24 cellular contexts compared by ENCODE assay signal in the genomic region with DNA sequence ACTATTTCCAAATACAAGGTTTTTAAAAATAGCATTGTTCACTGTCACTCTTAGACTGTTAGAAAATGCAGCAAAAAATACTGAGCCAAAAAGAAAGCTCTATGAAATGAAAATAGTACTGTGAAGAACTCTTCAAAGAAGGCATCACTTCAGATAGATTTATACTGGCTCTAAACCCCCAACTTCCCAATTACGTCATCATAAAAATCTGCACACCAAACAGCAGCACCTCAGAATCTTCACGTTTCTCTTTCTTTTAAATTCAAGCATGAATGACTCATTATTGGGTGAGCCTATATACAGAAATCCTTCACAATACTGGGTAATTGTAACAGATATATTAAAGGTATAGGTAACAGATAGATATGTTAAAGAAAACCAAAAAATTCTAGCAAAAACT.
DNase-seq lines count a peak whose midpoint lies in the region; ATAC-seq, FAIRE-seq and TF ChIP-seq lines count a peak whose summit lies in the region.
"Had no signal": no experiment of that assay in that cellular context is flagged by ENCODE, and none has a peak within 500 bp of the region (broad histone marks: within the 10 kb centered on the region; RNA-seq: fewer than 3 reads in every experiment).

No MANE protein-coding gene starts in this region.

- RAD21 ChIA-PET in GM12878 (lab: Charles Lee; ENCODE audit: unreplicated experiment) = no interaction called here

- H3K27ac ChIP-seq in HEK293 (ENCODE audit: extremely low read depth, low read depth, low read length) = no peak overlapping the region
- no peak overlapping the region for H3K27ac ChIP-seq in GM12878 (ENCODE audit: control insufficient read depth, insufficient read depth)
- no peak overlapping the region for H3K27ac ChIP-seq in MM.1S (ENCODE audit: low read length)
- H3K27ac ChIP-seq: BLaER1 had no signal

- ATAC-seq in GM12878 = no peak
- ATAC-seq in HG03460 (IDR thresholded peaks at IDR 0.05; ENCODE audit: unreplicated experiment) = no peak
- no peak for ATAC-seq in GM21423 (IDR thresholded peaks at IDR 0.05; ENCODE audit: unreplicated experiment)
- ATAC-seq: CD8-positive, alpha-beta T cell had no signal

- in situ Hi-C loops in GM12878 (cut with MboI) = no loop called here

- no peaks in the 10 kb centered on the region for H3K27me3 ChIP-seq in GM12878 (replicated peaks in 1 of 2; ENCODE audit: control insufficient read depth in 2 of 2, insufficient read depth in 2 of 2, low read length in 1 of 2)
- no peaks in the 10 kb centered on the region for H3K27me3 ChIP-seq in bronchial epithelial cell (ENCODE audit: control insufficient read depth, insufficient read depth, low read length)
- H3K27me3 ChIP-seq in MM.1S (replicated peaks; ENCODE audit: insufficient read depth, low read length) = no peaks in the 10 kb centered on the region
- H3K27me3 ChIP-seq: BE2C, BLaER1 had no signal

- H3K4me1 ChIP-seq in HEK293 (ENCODE audit: control insufficient read depth, insufficient read depth, low read length) (no peaks in the 10 kb centered on the region), GM12878 (ENCODE audit: control insufficient read depth, insufficient read depth, low read length) (no peaks in the 10 kb centered on the region), MM.1S (ENCODE audit: low read length) (no peaks in the 10 kb centered on the region)
- H3K4me1 ChIP-seq: BE2C, BLaER1 had no signal

- no peaks in the 10 kb centered on the region for H3F3A ChIP-seq in MM.1S (ENCODE audit: insufficient read depth, low read length)

- H3K9ac ChIP-seq in GM12878 (ENCODE audit: control insufficient read depth, insufficient read depth, low read length) (no peak overlapping the region), MM.1S (ENCODE audit: low read length) (no peak overlapping the region)
- H3K9ac ChIP-seq: BLaER1 had no signal

- no peak for TF ChIP-seq POLR2A in GM12878 (IDR thresholded peaks at IDR 0.05; ENCODE audit: low read depth, low read length)

- SMC1A ChIA-PET in GM12878 (lab: Charles Lee; ENCODE audit: uncharacterized antibody, unreplicated experiment) = no interaction called here

- CTCF ChIA-PET in HEK293 (lab: Yijun Ruan, JAX) = no interaction called here
- CTCF ChIA-PET in GM12878 (lab: Yijun Ruan, JAX) = no interaction called here

- POLR2A ChIA-PET in HEK293 (lab: Yijun Ruan, JAX) = no interaction called here
- POLR2A ChIA-PET in GM12878 (lab: Charles Lee) = no interaction called here

- 26% methylated on average over 2 of the region's 2 CpGs for WGBS in GM12878 (ENCODE audit: insufficient coverage, insufficient replicate concordance, low lambda C conversion rate, missing lambda C conversion rate)

- H3K9me2 ChIP-seq in MM.1S (replicated peaks; ENCODE audit: insufficient read depth, low read length) = no peaks in the 10 kb centered on the region

- intact Hi-C loops in GM12878 (cut with micrococcal nuclease; ENCODE audit: unreplicated experiment) = no loop called here

- H3K4me2 ChIP-seq in GM12878 (ENCODE audit: control insufficient read depth, insufficient read depth) (no peak overlapping the region), MM.1S (ENCODE audit: low read depth, low read length) (no peak overlapping the region)
- H3K4me2 ChIP-seq: BLaER1 had no signal

- H3K4me3 ChIP-seq in HEK293 (ENCODE audit: low read depth, low read length) = no peak overlapping the region
- H3K4me3 ChIP-seq in GM12878 = no peak overlapping the region
- H3K4me3 ChIP-seq in bronchial epithelial cell (ENCODE audit: low read depth, low read length) = no peak overlapping the region
- no peak overlapping the region for H3K4me3 ChIP-seq in MM.1S (ENCODE audit: low read length)
- H3K4me3 ChIP-seq: BLaER1 had no signal

- TF ChIP-seq EP300 in GM12878 (IDR thresholded peaks at IDR 0.05; ENCODE audit: borderline replicate concordance in 1 of 2, control insufficient read depth in 1 of 2, low read depth in 2 of 2, low read length in 2 of 2) = no peak

- H3K79me2 ChIP-seq in GM12878 (ENCODE audit: control insufficient read depth, insufficient read depth, low read length) = no peaks in the 10 kb centered on the region
- no peaks in the 10 kb centered on the region for H3K79me2 ChIP-seq in MM.1S (ENCODE audit: low read length)

- FAIRE-seq in GM12878 (lab: Jason Lieb, UNC) (no peak), bronchial epithelial cell (lab: Jason Lieb, UNC) (no peak)
- FAIRE-seq: A204.1, D721Med, G401.6, GM12892, GM18507 had no signal

- H4K20me1 ChIP-seq in GM12878 (ENCODE audit: control insufficient read depth, insufficient read depth) (no peaks in the 10 kb centered on the region), MM.1S (ENCODE audit: insufficient read depth, low read length) (no peaks in the 10 kb centered on the region)
- H4K20me1 ChIP-seq: BLaER1 had no signal

- BruUV-seq in GM12878 (replicated peaks; lab: Mats Ljungman, UMichigan) = no TSS peak

- H3K36me3 ChIP-seq in HEK293 (ENCODE audit: control insufficient read depth in 2 of 2, insufficient read depth in 1 of 2, low read length in 2 of 2) (no peaks in the 10 kb centered on the region), GM12878 (ENCODE audit: control insufficient read depth in 2 of 2, insufficient read depth in 2 of 2, low read length in 1 of 2) (no peaks in the 10 kb centered on the region; a peak in 1 of 4 replicates), bronchial epithelial cell (ENCODE audit: control insufficient read depth, insufficient read depth, low read length) (no peaks in the 10 kb centered on the region), MM.1S (replicated peaks; ENCODE audit: insufficient read depth, low read length) (no peaks in the 10 kb centered on the region)
- H3K36me3 ChIP-seq: BE2C, BLaER1 had no signal

- H2AFZ ChIP-seq in GM12878 (ENCODE audit: control insufficient read depth, low read depth, low read length) (no peak overlapping the region), MM.1S (ENCODE audit: low read length) (no peak overlapping the region)

- DNase-seq in GM12878 (ENCODE audit: low read depth, low spot score) = no peak
- DNase-seq in bronchial epithelial cell (ENCODE audit: low read depth) = peak; percentile 18
- peak; percentile 25 for DNase-seq in putamen (ENCODE audit: low spot score)
- no peak for DNase-seq in NCI-H748 treated with DMSO at 0.1 percent for 48 hours (lab: John Stamatoyannopoulos, UW)
- DNase-seq in MM.1S = no peak
- DNase-seq: 8988T; ACHN; BE2C; C1 segment of cervical spinal cord; Caco-2; Calu3; CD4-positive, alpha-beta T cell; CD8-positive, alpha-beta T cell; DMS79 treated with DMSO at 0.1 percent for 48 hours; GF-D8 had no signal

- no peaks in the 10 kb centered on the region for H3K9me3 ChIP-seq in HEK293 (ENCODE audit: control insufficient read depth, insufficient read depth, low read depth, low read length)
- H3K9me3 ChIP-seq in GM12878 (replicated peaks; ENCODE audit: control insufficient read depth, insufficient read depth, low read length) = no peaks in the 10 kb centered on the region
- no peaks in the 10 kb centered on the region for H3K9me3 ChIP-seq in MM.1S (replicated peaks; ENCODE audit: insufficient read depth, low read length)
- H3K9me3 ChIP-seq: BE2C, BLaER1 had no signal

- no peak for TF ChIP-seq CTCF in HEK293 (tag by site-specific recombination; IDR thresholded peaks at IDR 0.05)
- TF ChIP-seq CTCF in GM12878 (IDR thresholded peaks at IDR 0.05 in 2 of 3, conservative IDR thresholded peaks at IDR 0.05 in 1 of 3; ENCODE audit: control insufficient read depth in 2 of 3, extremely low read depth in 1 of 3, insufficient read depth in 1 of 3, low read depth in 3 of 3, low read length in 3 of 3) = no peak
- no peak for TF ChIP-seq CTCF in bronchial epithelial cell (IDR thresholded peaks at IDR 0.05; ENCODE audit: insufficient read depth, low read length, severe bottlenecking)
- no peak for TF ChIP-seq CTCF in MM.1S (IDR thresholded peaks at IDR 0.05; ENCODE audit: low read length)

- no peak for TF ChIP-seq RAD21 in GM12878 (IDR thresholded peaks at IDR 0.05; ENCODE audit: insufficient read depth, low read depth, low read length)

TF ChIP-seq in HEK293, 187 proteins besides CTCF, POLR2A, EP300 and RAD21:
- TF ChIP-seq ZNF37A (tag by site-specific recombination; IDR thresholded peaks at IDR 0.05) = no peak
- TF ChIP-seq, protein P1, sequence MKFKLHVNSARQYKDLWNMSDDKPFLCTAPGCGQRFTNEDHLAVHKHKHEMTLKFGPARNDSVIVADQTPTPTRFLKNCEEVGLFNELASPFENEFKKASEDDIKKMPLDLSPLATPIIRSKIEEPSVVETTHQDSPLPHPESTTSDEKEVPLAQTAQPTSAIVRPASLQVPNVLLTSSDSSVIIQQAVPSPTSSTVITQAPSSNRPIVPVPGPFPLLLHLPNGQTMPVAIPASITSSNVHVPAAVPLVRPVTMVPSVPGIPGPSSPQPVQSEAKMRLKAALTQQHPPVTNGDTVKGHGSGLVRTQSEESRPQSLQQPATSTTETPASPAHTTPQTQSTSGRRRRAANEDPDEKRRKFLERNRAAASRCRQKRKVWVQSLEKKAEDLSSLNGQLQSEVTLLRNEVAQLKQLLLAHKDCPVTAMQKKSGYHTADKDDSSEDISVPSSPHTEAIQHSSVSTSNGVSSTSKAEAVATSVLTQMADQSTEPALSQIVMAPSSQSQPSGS (tag by site-specific recombination; IDR thresholded peaks at IDR 0.05; ENCODE audit: low read depth) = peak; percentile 54; the same call in 1 of the 2 replicates

TF ChIP-seq in GM12878, 131 proteins besides CTCF, POLR2A, EP300 and RAD21:
- TF ChIP-seq ATF7 (IDR thresholded peaks at IDR 0.05; ENCODE audit: low read depth) (peak; percentile 20; the same call in 1 of the 2 replicates), RBBP5 (conservative IDR thresholded peaks at IDR 0.05) (no peak)
TF ChIP-seq in GM12878: peak in this region for 1.

Comparison
In these comparisons a context has a peak if more than half of its experiments do, and no peak if none do; other contexts are left out.
1. DNase-seq: peak in bronchial epithelial cell (single experiment) and putamen (single experiment); none in GM12878 (single experiment), NCI-H748 treated with DMSO at 0.1 percent for 48 hours (single experiment) and MM.1S (single experiment).